18 cellular contexts compared by ENCODE assay signal in the genomic region with DNA sequence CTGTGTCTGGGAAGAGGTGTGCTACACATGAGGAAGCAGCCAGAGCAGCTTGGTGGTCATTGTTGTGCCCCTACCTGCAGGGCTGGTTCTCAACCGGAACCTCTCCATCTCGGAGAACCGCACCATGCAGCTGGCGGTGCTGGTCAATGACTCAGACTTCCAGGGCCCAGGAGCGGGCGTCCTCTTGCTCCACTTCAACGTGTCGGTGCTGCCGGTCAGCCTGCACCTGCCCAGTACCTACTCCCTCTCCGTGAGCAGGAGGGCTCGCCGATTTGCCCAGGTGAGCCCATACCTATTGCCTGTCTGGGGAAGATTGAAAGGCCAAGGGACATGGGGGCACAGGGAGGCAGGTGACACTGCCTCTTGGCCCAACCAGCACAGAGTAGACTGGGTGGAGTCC. TPM values are rescaled to one million over a fixed set of nuclear protein-coding genes. Genes with fewer than 3 reads are reported as not detected.
DNase-seq lines count a peak whose midpoint lies in the region; ATAC-seq and TF ChIP-seq lines count a peak whose summit lies in the region.
"Had no signal": no experiment of that assay in that cellular context is flagged by ENCODE, and none has a peak within 500 bp of the region (broad histone marks: within the 10 kb centered on the region; RNA-seq: fewer than 3 reads in every experiment).

No MANE protein-coding gene starts in this region.

- no peak overlapping the region for H3K4me3 Mint-ChIP-seq in glutamatergic neuron (ENCODE audit: unreplicated experiment)
- H3K4me3 Mint-ChIP-seq: CD14-positive monocyte had no signal

- H3K27ac Mint-ChIP-seq in glutamatergic neuron (ENCODE audit: unreplicated experiment): no peak overlapping the region

- intact Hi-C loops in Right ventricle myocardium superior (cut with DNase I): no loop called here
- intact Hi-C loops in left cardiac atrium (cut with DNase I): loop anchor here in 1 of 2 donors (10.0 kb wide), 1 partner anchor 354 kb away; no protein-coding TSS in a partner anchor

- ATAC-seq in Right ventricle myocardium superior (ENCODE audit: poor library complexity): no peak
- no peak for ATAC-seq in left cardiac atrium
- ATAC-seq: A549 had no signal

- H3K27ac ChIP-seq in osteoblast (ENCODE audit: low read depth, low read length): no peak overlapping the region
- H3K27ac ChIP-seq: 22Rv1, A549, GM23248 had no signal

- H3K4me1 Mint-ChIP-seq in glutamatergic neuron (ENCODE audit: low read depth, unreplicated experiment): no peaks in the 10 kb centered on the region

- peaks cover 6% of the 10 kb centered on the region for H3K27me3 ChIP-seq in osteoblast (ENCODE audit: insufficient read depth, low read length)

- no peak overlapping the region for H3K4me2 ChIP-seq in osteoblast (ENCODE audit: insufficient read depth, low read length)
- H3K4me2 ChIP-seq: A549 had no signal

- H3K9me3 Mint-ChIP-seq in glutamatergic neuron (ENCODE audit: unreplicated experiment): peaks cover 7% of the 10 kb centered on the region
- H3K9me3 Mint-ChIP-seq: CD14-positive monocyte; CD4-positive, alpha-beta memory T cell had no signal

- no peak overlapping the region for H2AFZ ChIP-seq in osteoblast (ENCODE audit: low read length)

- no peaks in the 10 kb centered on the region for H3K36me3 Mint-ChIP-seq in glutamatergic neuron (ENCODE audit: unreplicated experiment)
- H3K36me3 Mint-ChIP-seq: CD4-positive, alpha-beta memory T cell had no signal

- no peak overlapping the region for H3K4me3 ChIP-seq in osteoblast (ENCODE audit: insufficient read depth, low read length)
- H3K4me3 ChIP-seq: A549, GM23248 had no signal

- no peaks in the 10 kb centered on the region for H3K9me3 ChIP-seq in osteoblast (ENCODE audit: low read depth, low read length)
- H3K9me3 ChIP-seq: A549 had no signal

- DNase-seq in DMS53 (lab: John Stamatoyannopoulos, UW): peak; percentile 51
- no peak for DNase-seq in DMS53 treated with DMSO at 0.1 percent for 48 hours (lab: John Stamatoyannopoulos, UW; ENCODE audit: unreplicated experiment)
- DNase-seq in Right ventricle myocardium superior: peak; percentile 4
- no peak for DNase-seq in left cardiac atrium
- peak; percentile 6 for DNase-seq in glutamatergic neuron
- DNase-seq in LoVo (ENCODE audit: low spot score): no peak
- DNase-seq in osteoblast (ENCODE audit: insufficient read length, low spot score, missing footprints): no peak
- DNase-seq: AML-193; Calu3; CD4-positive, alpha-beta memory T cell; DMS79; GDM1; HCEC 1CT had no signal

- peaks cover 4% of the 10 kb centered on the region for H3K27me3 Mint-ChIP-seq in glutamatergic neuron (ENCODE audit: unreplicated experiment)

- no peaks in the 10 kb centered on the region for H3K79me2 ChIP-seq in osteoblast (ENCODE audit: insufficient read depth, low read length)

- H3K4me1 ChIP-seq in osteoblast (ENCODE audit: insufficient read depth, low read length): peaks cover 5% of the 10 kb centered on the region
- H3K4me1 ChIP-seq: A549 had no signal

- H4K20me1 ChIP-seq in osteoblast (ENCODE audit: insufficient read depth, low read length): no peaks in the 10 kb centered on the region

- TF ChIP-seq CTCF in glutamatergic neuron (IDR thresholded peaks at IDR 0.05; ENCODE audit: partially characterized antibody, unreplicated experiment) (no peak), osteoblast (IDR thresholded peaks at IDR 0.05; ENCODE audit: extremely low read depth, low read depth, low read length) (no peak)

- H3K36me3 ChIP-seq in osteoblast (ENCODE audit: insufficient read depth, low read length): no peaks in the 10 kb centered on the region

RNA-seq across cellular contexts. Expression of a gene that starts 29.3 kb away (rescaled TPM):
- total RNA-seq in Right ventricle myocardium superior (6.6 TPM), left cardiac atrium (10 to 100 TPM; 12.0 to 17.0 TPM), glutamatergic neuron (ENCODE audit: unreplicated experiment) (28.3 TPM), osteoblast (31.8 and 37.7 TPM in 2 replicates)

RNA-seq across cellular contexts. Expression of a gene that starts 32.1 kb away (rescaled TPM):
- total RNA-seq in Right ventricle myocardium superior (6.6 TPM), left cardiac atrium (1 to 10 TPM in 1 of 2 donors, under 1 TPM in 1; 0.84 to 6.1 TPM), glutamatergic neuron (ENCODE audit: unreplicated experiment) (34.7 TPM), osteoblast (under 0.01 TPM in 2 replicates)
- total RNA-seq: Calu3; CD4-positive, alpha-beta memory T cell; GM23248; HT-29 had no signal

Comparison
In these comparisons a context has a peak if more than half of its experiments do, and no peak if none do; other contexts are left out.
1. DNase-seq: peak in DMS53 (single experiment), Right ventricle myocardium superior (single experiment) and glutamatergic neuron (single experiment); none in DMS53 treated with DMSO at 0.1 percent for 48 hours (single experiment), left cardiac atrium (single experiment), LoVo (single experiment) and osteoblast (single experiment).